Comparison of ENCODE assay signal across 25 cellular contexts in the genomic region with DNA sequence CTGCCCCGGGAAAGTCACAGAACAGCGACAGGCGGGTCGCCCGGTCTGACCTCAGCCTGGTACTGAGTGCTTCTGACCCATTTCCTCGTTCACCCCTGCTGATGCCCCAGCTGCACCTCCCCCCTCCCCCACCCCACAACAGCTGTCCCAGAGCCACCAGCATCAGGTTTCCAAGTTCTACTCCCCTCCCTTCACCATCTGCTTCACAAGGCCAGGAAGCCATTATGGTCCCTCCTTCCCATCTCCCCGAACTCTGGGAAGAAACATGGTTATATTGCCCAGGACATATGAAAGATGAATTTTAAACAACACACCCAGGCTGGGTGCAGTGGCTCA.
DNase-seq lines count a peak whose midpoint lies in the region; ATAC-seq, FAIRE-seq and TF ChIP-seq lines count a peak whose summit lies in the region.
"Had no signal": no experiment of that assay in that cellular context is flagged by ENCODE, and none has a peak within 500 bp of the region (broad histone marks: within the 10 kb centered on the region; RNA-seq: fewer than 3 reads in every experiment).

No MANE protein-coding gene starts in this region.

- H3K18ac ChIP-seq in H1 (ENCODE audit: extremely low read depth, low read length): peak overlapping the region; percentile 44; the same call in 1 of the 2 replicates

- no peaks in the 10 kb centered on the region for H3K36me3 Mint-ChIP-seq in nephron progenitor cell (ENCODE audit: low read depth)
- H3K36me3 Mint-ChIP-seq: activated naive CD8-positive, alpha-beta T cell; memory B cell had no signal

- peaks cover 12% of the 10 kb centered on the region for H3K27me3 Mint-ChIP-seq in nephron progenitor cell (ENCODE audit: low read depth, poor library complexity)

- no peaks in the 10 kb centered on the region for H3K79me2 ChIP-seq in Loucy (ENCODE audit: insufficient read depth, low read length)
- no peaks in the 10 kb centered on the region for H3K79me2 ChIP-seq in H1 (ENCODE audit: control insufficient read depth in 1 of 2, insufficient read depth in 2 of 2, low read length in 2 of 2)

- peak overlapping the region; percentile 51; the same call in 1 of the 2 replicates for H2BK20ac ChIP-seq in H1 (ENCODE audit: low read length)

- H3K27me3 ChIP-seq in Loucy (ENCODE audit: insufficient read depth, low read length, poor library complexity, severe bottlenecking) (no peaks in the 10 kb centered on the region), H1 (replicated peaks in 1 of 4; ENCODE audit: control insufficient read depth in 3 of 4, extremely low read depth in 1 of 4, insufficient read depth in 3 of 4, low read length in 3 of 4) (no peaks in the 10 kb centered on the region)
- H3K27me3 ChIP-seq: upper lobe of left lung had no signal

- H4K91ac ChIP-seq in H1 (replicated peaks; ENCODE audit: insufficient read length, low read length): no peak overlapping the region

- peaks cover 14% of the 10 kb centered on the region for H3K4me1 Mint-ChIP-seq in nephron progenitor cell

- no peak overlapping the region for H2BK5ac ChIP-seq in H1 (ENCODE audit: low read depth, low read length)

- H3K27ac Mint-ChIP-seq in nephron progenitor cell: no peak overlapping the region
- H3K27ac Mint-ChIP-seq: activated CD4-positive, alpha-beta memory T cell treated with anti-CD3 and anti-CD28 coated beads, Interleukin-2, amount 10 ng/mL, durations not matched to agents 7 days and 5 days; activated naive CD8-positive, alpha-beta T cell; memory B cell; T-helper 1 cell treated with Interleukin-12 subunit alpha and Interleukin-12 subunit beta and Interleukin-4 antibody, amounts not matched to agents 30 μg/mL and 1 μg/mL, for 36 hours had no signal

- H3K4me2 ChIP-seq in Loucy (ENCODE audit: low read depth, low read length, poor library complexity, severe bottlenecking): peak overlapping the region; percentile 64
- H3K4me2 ChIP-seq in H1 (ENCODE audit: insufficient read depth in 1 of 2, low read depth in 2 of 2, low read length in 2 of 2): peak overlapping the region in 1 of 2 experiments; percentile 1; a peak in 1 of 4 replicates

- H3K4me1 ChIP-seq in Loucy (ENCODE audit: insufficient read depth, low read length, poor library complexity, severe bottlenecking): peaks cover 6% of the 10 kb centered on the region
- peaks cover 0 to 7% (median 4%) of the 10 kb centered on the region in 4 experiments; a peak in 5 of 7 replicates for H3K4me1 ChIP-seq in H1 (replicated peaks in 1 of 4; ENCODE audit: control insufficient read depth in 3 of 4, insufficient read depth in 4 of 4, low read length in 3 of 4)
- H3K4me1 ChIP-seq: Caco-2 had no signal

- TF ChIP-seq RAD21 in H1 (IDR thresholded peaks at IDR 0.05 in 1 of 2, conservative IDR thresholded peaks at IDR 0.05 in 1 of 2; ENCODE audit: low read depth in 2 of 2, low read length in 2 of 2): no peak

- H3K14ac ChIP-seq in H1 (ENCODE audit: insufficient read length): no peak overlapping the region

- no peaks in the 10 kb centered on the region for H3F3A ChIP-seq in Loucy (ENCODE audit: low read depth)

- H3K9ac ChIP-seq in Loucy (ENCODE audit: low read depth, low read length, poor library complexity, severe bottlenecking) (no peak overlapping the region), H1 (replicated peaks in 1 of 4; ENCODE audit: extremely low read depth in 1 of 4, low read depth in 3 of 4, low read length in 3 of 4) (no peak overlapping the region)

- H3K27ac ChIP-seq in H1 (ENCODE audit: low read depth, low read length): no peak overlapping the region
- H3K27ac ChIP-seq: cardiac muscle cell, upper lobe of left lung had no signal

- ATAC-seq in GM18873 (IDR thresholded peaks at IDR 0.05; ENCODE audit: low FRiP score, unreplicated experiment): no peak

- WGBS in H1 (ENCODE audit: extremely low coverage in 1 of 2, insufficient coverage in 1 of 2, insufficient read length in 1 of 2, insufficient replicate concordance in 2 of 2, low coverage in 1 of 2, low lambda C conversion rate in 2 of 2, missing lambda C conversion rate in 1 of 2), 2 experiments: 77% methylated on average over 7 of the region's 7 CpGs; no CpG with 5 or more reads in 1 of the 2 experiments

- no peak overlapping the region for H3K4ac ChIP-seq in H1 (replicated peaks; ENCODE audit: insufficient read length, low read depth, low read length)

- H3K9me3 Mint-ChIP-seq in nephron progenitor cell: peaks cover 6% of the 10 kb centered on the region
- H3K9me3 Mint-ChIP-seq: activated CD4-positive, alpha-beta memory T cell treated with anti-CD3 and anti-CD28 coated beads, Interleukin-2, amount 10 ng/mL, durations not matched to agents 7 days and 5 days had no signal

- H2AFZ ChIP-seq in Loucy (ENCODE audit: low read length) (0 out of 2 replicates have a peak overlapping the region, but pooled peaks have one; percentile 74), H1 (ENCODE audit: low read length) (peak overlapping the region; percentile 54; the same call in 1 of the 2 replicates)

- H3K9me2 ChIP-seq in Loucy (replicated peaks; ENCODE audit: low read depth, low read length): no peaks in the 10 kb centered on the region

- no peak overlapping the region for H2BK15ac ChIP-seq in H1 (ENCODE audit: low read length)

- H2BK12ac ChIP-seq in H1 (ENCODE audit: low read depth, low read length): no peak overlapping the region

- H2AK5ac ChIP-seq in H1 (ENCODE audit: low read depth, low read length): no peak overlapping the region

- H3K9me3 ChIP-seq in Loucy (ENCODE audit: insufficient read depth, low read depth, low read length) (no peaks in the 10 kb centered on the region), H1 (ENCODE audit: insufficient read depth in 2 of 2, low read depth in 1 of 2, low read length in 1 of 2) (peaks cover 3 to 6% of the 10 kb centered on the region in 2 experiments)
- H3K9me3 ChIP-seq: Caco-2, upper lobe of left lung had no signal

- no peak for TF ChIP-seq POLR2A in H1 (IDR thresholded peaks at IDR 0.05; ENCODE audit: control extremely low read depth in 1 of 2, low read depth in 2 of 2, low read length in 2 of 2)

- H4K8ac ChIP-seq in H1 (ENCODE audit: extremely low read depth, insufficient read depth, low read length): no peak overlapping the region

- CTCF ChIA-PET in H1 (lab: Charles Lee; ENCODE audit: partially characterized antibody): interaction anchor here (0.6 to 4.0 kb wide), 29 partner anchors 8 to 950 kb away, joined by 3 to 40 read pairs (median 5); no protein-coding TSS in a partner anchor

- no peaks in the 10 kb centered on the region for H3K23me2 ChIP-seq in H1 (ENCODE audit: low read depth, low read length)

- no peak for TF ChIP-seq EP300 in H1 (IDR thresholded peaks at IDR 0.05; ENCODE audit: borderline replicate concordance in 1 of 2, low read depth in 2 of 2, low read length in 2 of 2)

- H3K4me3 Mint-ChIP-seq in nephron progenitor cell: no peak overlapping the region

- H2BK120ac ChIP-seq in H1 (replicated peaks; ENCODE audit: low read depth, low read length): no peak overlapping the region

- no peak for FAIRE-seq in H1 (lab: Jason Lieb, UNC)
- FAIRE-seq: H54 had no signal

- H3K4me3 ChIP-seq in Loucy (ENCODE audit: low read length, poor library complexity, severe bottlenecking): no peak overlapping the region
- no peak overlapping the region for H3K4me3 ChIP-seq in H1 (ENCODE audit: extremely low read depth in 1 of 4, insufficient read depth in 2 of 4, low read depth in 3 of 4, low read length in 4 of 4)
- H3K4me3 ChIP-seq: cardiac muscle cell had no signal

- H4K5ac ChIP-seq in H1 (ENCODE audit: insufficient read length, low read depth, low read length): no peak overlapping the region

- TF ChIP-seq CTCF in Loucy (conservative IDR thresholded peaks at IDR 0.05; ENCODE audit: low read length) (no peak), H1 (IDR thresholded peaks at IDR 0.05; ENCODE audit: control extremely low read depth in 1 of 3, insufficient read depth in 1 of 3, low read depth in 1 of 3, low read length in 3 of 3) (no peak), nephron progenitor cell (IDR thresholded peaks at IDR 0.05) (no peak)

- no peaks in the 10 kb centered on the region for H3K79me1 ChIP-seq in H1 (ENCODE audit: low read depth, low read length)

- H3K23ac ChIP-seq in H1 (ENCODE audit: insufficient read length): no peak overlapping the region

- H4K20me1 ChIP-seq in Loucy (ENCODE audit: insufficient read depth, low read length, poor library complexity, severe bottlenecking) (no peaks in the 10 kb centered on the region), H1 (replicated peaks in 1 of 2; ENCODE audit: control insufficient read depth in 1 of 2, insufficient read depth in 2 of 2, low read length in 2 of 2) (no peaks in the 10 kb centered on the region)

- H3K56ac ChIP-seq in H1 (replicated peaks; ENCODE audit: insufficient read length, low read depth, low read length): no peak overlapping the region

- H3K36me3 ChIP-seq in Loucy (ENCODE audit: insufficient read depth, low read length) (no peaks in the 10 kb centered on the region), H1 (ENCODE audit: control insufficient read depth in 2 of 4, insufficient read depth in 4 of 4, low read length in 3 of 4) (no peaks in the 10 kb centered on the region)
- H3K36me3 ChIP-seq: cardiac muscle cell, upper lobe of left lung had no signal

- DNase-seq in DMS 273 (lab: John Stamatoyannopoulos, UW; ENCODE audit: unreplicated experiment) (peak; percentile 92), H1 (ENCODE audit: low read depth in 1 of 2, low spot score in 2 of 2) (no peak), nephron progenitor cell (peak; percentile 15), cerebellar cortex (ENCODE audit: low spot score) (no peak), iPS-NIHi11 (ENCODE audit: low spot score) (no peak), hepatic stellate cell (ENCODE audit: low spot score) (no peak)
- DNase-seq: activated CD4-positive, alpha-beta memory T cell treated with anti-CD3 and anti-CD28 coated beads, Interleukin-2, amount 10 ng/mL, durations not matched to agents 7 days and 5 days; activated CD4-positive, CD25-positive, alpha-beta regulatory T cell treated with anti-CD3 and anti-CD28 coated beads, Interleukin-2, amount 50 U/mL, for 72 hours; Caco-2; cortex of kidney; DMS79 treated with DMSO at 0.1 percent for 48 hours; Kasumi-1; NCI-H187 treated with DMSO at 0.1 percent for 48 hours; NCI-H2227 treated with DMSO at 0.1 percent for 48 hours; occipital lobe; RPMI8226; stimulated activated CD4-positive, alpha-beta T cell treated with anti-CD3 and anti-CD28 coated beads, Interleukin-2, amount 100 ng/mL, for 24 hours had no signal

- POLR2A ChIA-PET in H1 (lab: Charles Lee; ENCODE audit: partially characterized antibody): interaction anchor here (0.6 kb wide), 1 partner anchor 470 kb away, joined by 3 read pairs; no protein-coding TSS in a partner anchor

TF ChIP-seq in H1, 55 proteins besides CTCF, POLR2A, EP300 and RAD21 (continues in another document):
- no peak for TF ChIP-seq GTF2F1 (IDR thresholded peaks at IDR 0.05; ENCODE audit: borderline replicate concordance, low read depth, low read length)
- TF ChIP-seq SUZ12 (IDR thresholded peaks at IDR 0.05; ENCODE audit: low read length): no peak
- no peak for TF ChIP-seq NRF1 (IDR thresholded peaks at IDR 0.05; ENCODE audit: low read depth, low read length)
- TF ChIP-seq HDAC6 (IDR thresholded peaks at IDR 0.05; ENCODE audit: low read depth, low read length): no peak

Comparison
In these comparisons a context has a peak if more than half of its experiments do, and no peak if none do; other contexts are left out.
1. DNase-seq: peak in DMS 273 (single experiment) and nephron progenitor cell (single experiment); none in H1 (0 of 2), cerebellar cortex (single experiment), iPS-NIHi11 (single experiment) and hepatic stellate cell (single experiment).